In genomic region chr19:15303105-15303780, GRCh38 we compare ENCODE assay signal across 12 cellular contexts. TPM values are rescaled to one million over a fixed set of nuclear protein-coding genes. Genes with fewer than 3 reads are reported as not detected.
A peak's percentile ranks its signal among the peaks of the same experiment; 100 is the strongest.
DNase-seq lines count a peak whose midpoint lies in the region; ATAC-seq lines count a peak whose summit lies in the region.
"Had no signal": no experiment of that assay in that cellular context is flagged by ENCODE, and none has a peak within 500 bp of the region (broad histone marks: within the 10 kb centered on the region; RNA-seq: fewer than 3 reads in every experiment).

No MANE protein-coding gene starts in this region.

- intact Hi-C loops in activated T-helper 1 cell treated with anti-CD3 and anti-CD28 coated beads, Interleukin-12 subunit alpha, Interleukin-12 subunit beta, Interleukin-2, Interleukin-4 antibody, amounts not matched to agents 30 ng/mL and 10 ng/mL and 1 ng/mL, durations not matched to agents 14 hours and 24 hours and 36 hours (cut with micrococcal nuclease): loop anchor here (5.0 kb wide), 1 partner anchor 164 kb away; no protein-coding TSS in a partner anchor

- DNase-seq in T-helper 2 cell treated with Interferon-gamma antibody and Interleukin-4, amounts not matched to agents 5 μg/mL and 100 μg/mL, for 36 hours (ENCODE audit: low spot score): no peak
- DNase-seq in T-helper 2 cell (no peak), iris pigment epithelial cell (ENCODE audit: low read depth) (peak; percentile 65), NCI-H345 (lab: John Stamatoyannopoulos, UW) (no peak), mucosa of gallbladder (ENCODE audit: low spot score) (no peak)
- DNase-seq in activated T-helper 1 cell treated with anti-CD3 and anti-CD28 coated beads, Interleukin-12 subunit alpha, Interleukin-12 subunit beta, Interleukin-2, Interleukin-4 antibody, amounts not matched to agents 30 ng/mL and 10 ng/mL and 1 ng/mL, durations not matched to agents 14 hours and 24 hours and 36 hours (ENCODE audit: low spot score): no peak
- DNase-seq in stimulated activated naive B cell treated with anti-CD40 and anti-IgM and Interleukin-4, amounts not matched to agents 10 μg/mL and 1 μg/mL and 100 μg/mL, for 72 hours: no peak
- DNase-seq: foreskin keratinocyte, mesendoderm, NCI-H1092 had no signal

- ATAC-seq in stimulated activated naive B cell treated with anti-CD40 and anti-IgM and Interleukin-4, amounts not matched to agents 10 μg/mL and 1 μg/mL and 100 μg/mL, for 72 hours (replicated peaks): no peak
- no peak for ATAC-seq in GM18868 (IDR thresholded peaks at IDR 0.05; ENCODE audit: unreplicated experiment)
- ATAC-seq: foreskin keratinocyte, HCT116 had no signal

- no peaks in the 10 kb centered on the region for H3K9me3 Mint-ChIP-seq in T-helper 2 cell treated with Interferon-gamma antibody and Interleukin-4, amounts not matched to agents 5 μg/mL and 100 μg/mL, for 36 hours
- no peaks in the 10 kb centered on the region for H3K9me3 Mint-ChIP-seq in activated T-helper 1 cell treated with anti-CD3 and anti-CD28 coated beads, Interleukin-12 subunit alpha, Interleukin-12 subunit beta, Interleukin-2, Interleukin-4 antibody, amounts not matched to agents 30 ng/mL and 10 ng/mL and 1 ng/mL, durations not matched to agents 14 hours and 24 hours and 36 hours
- H3K9me3 Mint-ChIP-seq in stimulated activated naive B cell treated with anti-CD40 and anti-IgM and Interleukin-4, amounts not matched to agents 10 μg/mL and 1 μg/mL and 100 μg/mL, for 72 hours: no peaks in the 10 kb centered on the region

- H3K27ac Mint-ChIP-seq in T-helper 2 cell treated with Interferon-gamma antibody and Interleukin-4, amounts not matched to agents 5 μg/mL and 100 μg/mL, for 36 hours: peak overlapping the region; percentile 49
- H3K27ac Mint-ChIP-seq in activated T-helper 1 cell treated with anti-CD3 and anti-CD28 coated beads, Interleukin-12 subunit alpha, Interleukin-12 subunit beta, Interleukin-2, Interleukin-4 antibody, amounts not matched to agents 30 ng/mL and 10 ng/mL and 1 ng/mL, durations not matched to agents 14 hours and 24 hours and 36 hours: peak overlapping the region; percentile 80
- peak overlapping the region; percentile 73 for H3K27ac Mint-ChIP-seq in stimulated activated naive B cell treated with anti-CD40 and anti-IgM and Interleukin-4, amounts not matched to agents 10 μg/mL and 1 μg/mL and 100 μg/mL, for 72 hours

- no peaks in the 10 kb centered on the region for H3K27me3 Mint-ChIP-seq in T-helper 2 cell treated with Interferon-gamma antibody and Interleukin-4, amounts not matched to agents 5 μg/mL and 100 μg/mL, for 36 hours (ENCODE audit: low read depth)
- no peaks in the 10 kb centered on the region for H3K27me3 Mint-ChIP-seq in activated T-helper 1 cell treated with anti-CD3 and anti-CD28 coated beads, Interleukin-12 subunit alpha, Interleukin-12 subunit beta, Interleukin-2, Interleukin-4 antibody, amounts not matched to agents 30 ng/mL and 10 ng/mL and 1 ng/mL, durations not matched to agents 14 hours and 24 hours and 36 hours (ENCODE audit: insufficient read depth)
- H3K27me3 Mint-ChIP-seq in stimulated activated naive B cell treated with anti-CD40 and anti-IgM and Interleukin-4, amounts not matched to agents 10 μg/mL and 1 μg/mL and 100 μg/mL, for 72 hours: no peaks in the 10 kb centered on the region

- peaks cover 7% of the 10 kb centered on the region for H3K36me3 Mint-ChIP-seq in T-helper 2 cell treated with Interferon-gamma antibody and Interleukin-4, amounts not matched to agents 5 μg/mL and 100 μg/mL, for 36 hours (ENCODE audit: low read depth)
- peaks cover 7% of the 10 kb centered on the region for H3K36me3 Mint-ChIP-seq in activated T-helper 1 cell treated with anti-CD3 and anti-CD28 coated beads, Interleukin-12 subunit alpha, Interleukin-12 subunit beta, Interleukin-2, Interleukin-4 antibody, amounts not matched to agents 30 ng/mL and 10 ng/mL and 1 ng/mL, durations not matched to agents 14 hours and 24 hours and 36 hours (ENCODE audit: low read depth)
- H3K36me3 Mint-ChIP-seq in stimulated activated naive B cell treated with anti-CD40 and anti-IgM and Interleukin-4, amounts not matched to agents 10 μg/mL and 1 μg/mL and 100 μg/mL, for 72 hours: peaks cover 6 to 41% of the 10 kb centered on the region in 2 donors

- peaks cover 62% of the 10 kb centered on the region for H3K4me1 Mint-ChIP-seq in T-helper 2 cell treated with Interferon-gamma antibody and Interleukin-4, amounts not matched to agents 5 μg/mL and 100 μg/mL, for 36 hours (ENCODE audit: low read depth)
- peaks cover 73% of the 10 kb centered on the region for H3K4me1 Mint-ChIP-seq in activated T-helper 1 cell treated with anti-CD3 and anti-CD28 coated beads, Interleukin-12 subunit alpha, Interleukin-12 subunit beta, Interleukin-2, Interleukin-4 antibody, amounts not matched to agents 30 ng/mL and 10 ng/mL and 1 ng/mL, durations not matched to agents 14 hours and 24 hours and 36 hours (ENCODE audit: low read depth)
- H3K4me1 Mint-ChIP-seq in stimulated activated naive B cell treated with anti-CD40 and anti-IgM and Interleukin-4, amounts not matched to agents 10 μg/mL and 1 μg/mL and 100 μg/mL, for 72 hours: peaks cover 60 to 96% of the 10 kb centered on the region in 2 donors

- H3K4me3 Mint-ChIP-seq in T-helper 2 cell treated with Interferon-gamma antibody and Interleukin-4, amounts not matched to agents 5 μg/mL and 100 μg/mL, for 36 hours: no peak overlapping the region
- no peak overlapping the region for H3K4me3 Mint-ChIP-seq in activated T-helper 1 cell treated with anti-CD3 and anti-CD28 coated beads, Interleukin-12 subunit alpha, Interleukin-12 subunit beta, Interleukin-2, Interleukin-4 antibody, amounts not matched to agents 30 ng/mL and 10 ng/mL and 1 ng/mL, durations not matched to agents 14 hours and 24 hours and 36 hours
- no peak overlapping the region for H3K4me3 Mint-ChIP-seq in stimulated activated naive B cell treated with anti-CD40 and anti-IgM and Interleukin-4, amounts not matched to agents 10 μg/mL and 1 μg/mL and 100 μg/mL, for 72 hours

RNA-seq across cellular contexts. Expression of gene BRD4, which starts 29.1 kb away (rescaled TPM):
- total RNA-seq in activated T-helper 1 cell treated with anti-CD3 and anti-CD28 coated beads, Interleukin-12 subunit alpha, Interleukin-12 subunit beta, Interleukin-2, Interleukin-4 antibody, amounts not matched to agents 30 ng/mL and 10 ng/mL and 1 ng/mL, durations not matched to agents 14 hours and 24 hours and 36 hours: 122 and 129 TPM in 2 replicates
- 87.8 TPM for total RNA-seq in mucosa of gallbladder
